In the genomic region with DNA sequence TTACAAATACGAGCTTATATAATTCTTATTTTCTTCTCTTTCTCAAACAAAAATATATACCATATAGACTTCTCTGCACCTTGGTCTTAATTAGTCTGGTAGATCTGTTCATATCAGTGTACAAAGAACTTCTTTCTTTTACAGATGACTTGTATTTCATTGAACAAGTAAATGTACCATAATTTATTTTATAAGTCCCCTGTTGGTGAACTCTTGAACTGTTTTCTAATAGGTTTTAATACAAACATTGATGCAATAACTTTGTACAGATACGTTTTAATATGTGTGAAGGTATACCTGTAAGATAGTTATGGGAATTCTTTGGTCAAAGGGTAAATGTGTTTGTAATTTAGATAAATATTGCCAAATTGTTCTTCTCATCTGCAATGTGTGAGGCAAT, we compare ENCODE assay signal across 19 cellular contexts. TPM values are rescaled to one million over a fixed set of nuclear protein-coding genes. Genes with fewer than 3 reads are reported as not detected.
DNase-seq lines count a peak whose midpoint lies in the region; TF ChIP-seq lines count a peak whose summit lies in the region.
"Had no signal": no experiment of that assay in that cellular context is flagged by ENCODE, and none has a peak within 500 bp of the region (broad histone marks: within the 10 kb centered on the region; RNA-seq: fewer than 3 reads in every experiment).

No MANE protein-coding gene starts in this region.

- H3K4me1 ChIP-seq in A673 (ENCODE audit: insufficient read depth, low read length, poor library complexity, severe bottlenecking) (no peaks in the 10 kb centered on the region), PC-9 (replicated peaks; ENCODE audit: insufficient read depth) (no peaks in the 10 kb centered on the region)
- H3K4me1 ChIP-seq: BE2C had no signal

- H4K20me1 ChIP-seq in PC-9 (ENCODE audit: insufficient read depth) = no peaks in the 10 kb centered on the region

- H2AFZ ChIP-seq in PC-9 = no peak overlapping the region

- no peak overlapping the region for H3K4me3 Mint-ChIP-seq in mesothelial cell of epicardium
- no peak overlapping the region for H3K4me3 Mint-ChIP-seq in activated CD4-positive, alpha-beta memory T cell treated with anti-CD3 and anti-CD28 coated beads for 36 hours
- H3K4me3 Mint-ChIP-seq: CD14-positive monocyte; CD8-positive, alpha-beta T cell; H9 had no signal

- no peaks in the 10 kb centered on the region for H3K4me1 Mint-ChIP-seq in mesothelial cell of epicardium
- H3K4me1 Mint-ChIP-seq in activated CD4-positive, alpha-beta memory T cell treated with anti-CD3 and anti-CD28 coated beads for 36 hours (ENCODE audit: low read depth) = no peaks in the 10 kb centered on the region
- H3K4me1 Mint-ChIP-seq: CD14-positive monocyte, H9 had no signal

- no peak overlapping the region for H3K27ac Mint-ChIP-seq in mesothelial cell of epicardium
- no peak overlapping the region for H3K27ac Mint-ChIP-seq in activated CD4-positive, alpha-beta memory T cell treated with anti-CD3 and anti-CD28 coated beads for 36 hours
- H3K27ac Mint-ChIP-seq: CD14-positive monocyte; CD8-positive, alpha-beta T cell; H9 had no signal

- H3F3A ChIP-seq in PC-9 (ENCODE audit: insufficient read depth, low read depth) = no peaks in the 10 kb centered on the region

- H3K9me2 ChIP-seq in PC-9 (ENCODE audit: insufficient read depth) = no peaks in the 10 kb centered on the region

- peaks cover 15% of the 10 kb centered on the region for H3K27me3 ChIP-seq in A673 (replicated peaks; ENCODE audit: insufficient read depth, low read depth, low read length, poor library complexity)
- no peaks in the 10 kb centered on the region for H3K27me3 ChIP-seq in PC-9 (ENCODE audit: insufficient read depth, low read depth)

- CTCF ChIA-PET in A673 (lab: Charles Lee) = no interaction called here
- CTCF ChIA-PET in PC-9 (lab: Charles Lee) = no interaction called here
- CTCF ChIA-PET in activated CD4-positive, alpha-beta memory T cell treated with anti-CD3 and anti-CD28 coated beads for 36 hours (lab: Charles Lee) = no interaction called here

- no peak for DNase-seq in A673 (ENCODE audit: low spot score)
- peak; percentile 6 for DNase-seq in ELR (ENCODE audit: low read depth)
- no peak for DNase-seq in PC-9
- no peak for DNase-seq in mesothelial cell of epicardium (ENCODE audit: low spot score in 2 of 2, unreplicated experiment in 2 of 2)
- DNase-seq in SW480 (ENCODE audit: low spot score) = no peak
- no peak for DNase-seq in iPS-NIHi7 (ENCODE audit: extremely low spot score)
- DNase-seq in activated CD4-positive, alpha-beta memory T cell treated with anti-CD3 and anti-CD28 coated beads for 36 hours = no peak
- DNase-seq: BE2C; CD8-positive, alpha-beta T cell; COR-L47; DMS153; DMS79 treated with DMSO at 0.1 percent for 48 hours; EL; GDM1; GOT3; H9; IMR-90; KBM-7 had no signal

- intact Hi-C loops in A673 (cut with micrococcal nuclease; ENCODE audit: unreplicated experiment) = no loop called here
- intact Hi-C loops in PC-9 (cut with micrococcal nuclease; ENCODE audit: unreplicated experiment) = no loop called here
- intact Hi-C loops in activated CD4-positive, alpha-beta memory T cell treated with anti-CD3 and anti-CD28 coated beads for 36 hours (cut with micrococcal nuclease) = no loop called here

- TF ChIP-seq CTCF in A673 (conservative IDR thresholded peaks at IDR 0.05; ENCODE audit: low read depth, low read length) = 0 out of 2 replicates have a peak, but pooled peaks have one; percentile 12
- TF ChIP-seq CTCF in PC-9 (conservative IDR thresholded peaks at IDR 0.05) = peak; percentile 45; the same call in 1 of the 2 replicates
- TF ChIP-seq CTCF in mesothelial cell of epicardium (IDR thresholded peaks at IDR 0.05; ENCODE audit: unreplicated experiment) = peak; percentile 58

- peaks cover 4% of the 10 kb centered on the region for H3K27me3 Mint-ChIP-seq in mesothelial cell of epicardium (ENCODE audit: low read depth)
- H3K27me3 Mint-ChIP-seq in activated CD4-positive, alpha-beta memory T cell treated with anti-CD3 and anti-CD28 coated beads for 36 hours = peaks cover 22% of the 10 kb centered on the region

- H3K4me3 ChIP-seq in A673 (ENCODE audit: low read depth, low read length, poor library complexity, severe bottlenecking) (no peak overlapping the region), PC-9 (no peak overlapping the region)

- H3K36me3 ChIP-seq in A673 (ENCODE audit: insufficient read depth, low read length, poor library complexity, severe bottlenecking) (no peaks in the 10 kb centered on the region), PC-9 (ENCODE audit: low read depth) (no peaks in the 10 kb centered on the region)
- H3K36me3 ChIP-seq: BE2C had no signal

- H3K27ac ChIP-seq in A673 (ENCODE audit: low read depth, low read length, poor library complexity, severe bottlenecking) (no peak overlapping the region), PC-9 (no peak overlapping the region)

- no TSS peak for BruUV-seq in A673 (replicated peaks; lab: Mats Ljungman, UMichigan)
- BruUV-seq in PC-9 (replicated peaks; lab: Mats Ljungman, UMichigan) = no TSS peak

- no peaks in the 10 kb centered on the region for H3K36me3 Mint-ChIP-seq in mesothelial cell of epicardium
- H3K36me3 Mint-ChIP-seq in activated CD4-positive, alpha-beta memory T cell treated with anti-CD3 and anti-CD28 coated beads for 36 hours = no peaks in the 10 kb centered on the region
- H3K36me3 Mint-ChIP-seq: CD14-positive monocyte; CD8-positive, alpha-beta T cell had no signal

- H3K79me2 ChIP-seq in PC-9 (ENCODE audit: low read depth) = no peaks in the 10 kb centered on the region

- POLR2A ChIA-PET in A673 (lab: Charles Lee; ENCODE audit: low non-redundant PET) = no interaction called here
- POLR2A ChIA-PET in PC-9 (lab: Charles Lee; ENCODE audit: unreplicated experiment) = no interaction called here
- POLR2A ChIA-PET in activated CD4-positive, alpha-beta memory T cell treated with anti-CD3 and anti-CD28 coated beads for 36 hours (lab: Charles Lee) = no interaction called here

- H3K4me2 ChIP-seq in PC-9 = no peak overlapping the region

- peaks cover 15% of the 10 kb centered on the region for H3K9me3 Mint-ChIP-seq in mesothelial cell of epicardium
- H3K9me3 Mint-ChIP-seq in activated CD4-positive, alpha-beta memory T cell treated with anti-CD3 and anti-CD28 coated beads for 36 hours = peaks cover 8% of the 10 kb centered on the region

- H3K9me3 ChIP-seq in A673 (ENCODE audit: low read depth, low read length, poor library complexity, severe bottlenecking) (no peaks in the 10 kb centered on the region), PC-9 (ENCODE audit: insufficient read depth, low read depth) (no peaks in the 10 kb centered on the region)
- H3K9me3 ChIP-seq: BE2C had no signal

RNA-seq across cellular contexts. Expression of a gene that starts 28.4 kb away (rescaled TPM):
- total RNA-seq in A673 (2021) (not detected in 2 replicates), PC-9 (2021) (not detected in 2 replicates), mesothelial cell of epicardium (0.07 TPM in 2 of 3 replicates, not detected in the other)
- total RNA-seq in activated CD4-positive, alpha-beta memory T cell treated with anti-CD3 and anti-CD28 coated beads for 36 hours = not detected
- total RNA-seq: CD8-positive, alpha-beta T cell; H9; IMR-90 had no signal
